ENCODE assay signal across 8 cellular contexts in the genomic region with DNA sequence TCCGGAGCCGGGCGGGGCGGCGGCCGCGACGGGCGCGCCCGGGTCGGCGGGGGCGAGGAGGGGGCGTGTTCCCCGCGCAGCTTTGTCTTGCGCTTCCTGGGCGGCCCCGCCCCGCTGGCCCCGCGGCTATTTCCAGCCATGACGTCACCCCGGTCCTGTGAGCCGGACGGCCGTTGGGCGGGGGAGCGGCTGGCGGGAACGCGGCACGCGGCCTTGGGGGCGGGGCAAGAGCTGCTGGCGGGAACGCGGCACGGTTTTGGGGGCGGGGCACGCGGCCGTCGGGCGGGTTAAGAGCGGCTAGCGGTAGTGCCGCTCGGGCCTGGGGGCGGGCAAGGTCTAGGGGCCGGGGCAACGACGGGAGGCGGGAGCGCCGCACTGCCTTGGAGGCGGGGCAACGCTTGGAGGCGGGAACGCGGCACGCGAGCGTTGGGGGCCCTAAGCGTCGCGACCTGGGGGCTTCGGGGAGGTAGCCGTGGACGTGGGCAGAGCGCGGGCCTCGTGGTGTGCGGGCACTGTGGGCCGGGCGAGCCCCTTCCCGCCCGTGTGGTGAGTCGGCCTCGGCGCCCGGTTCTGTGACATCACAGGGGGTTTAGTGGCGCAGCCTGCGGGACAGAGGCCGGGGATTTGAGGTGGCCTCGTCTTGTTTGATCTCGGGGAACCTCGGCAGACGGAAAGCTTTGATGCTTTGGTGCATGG. TPM values are rescaled to one million over a fixed set of nuclear protein-coding genes. Genes with fewer than 3 reads are reported as not detected.
DNase-seq lines count a peak whose midpoint lies in the region; ATAC-seq and TF ChIP-seq lines count a peak whose summit lies in the region.

No MANE protein-coding gene starts in this region.

- peak; percentile 72 to 96 (median 92) for DNase-seq in CD8-positive, alpha-beta T cell
- DNase-seq in RPMI7951 (ENCODE audit: low read depth) = peak; percentile 80
- DNase-seq in activated gamma-delta T cell (lab: John Stamatoyannopoulos, UW) = peak; percentile 95
- DNase-seq in fibroblast of pulmonary artery (ENCODE audit: low read depth) = peak; percentile 94
- peak; percentile 91 for DNase-seq in nephron progenitor cell
- DNase-seq in stimulated activated naive B cell treated with anti-CD40 and anti-IgM and Interleukin-4, amounts not matched to agents 10 μg/mL and 1 μg/mL and 100 μg/mL, for 72 hours = peak; percentile 87

- H3K36me3 Mint-ChIP-seq in CD8-positive, alpha-beta T cell = peaks cover 23% of the 10 kb centered on the region
- peaks cover 23% of the 10 kb centered on the region for H3K36me3 Mint-ChIP-seq in nephron progenitor cell (ENCODE audit: low read depth)
- H3K36me3 Mint-ChIP-seq in stimulated activated naive B cell treated with anti-CD40 and anti-IgM and Interleukin-4, amounts not matched to agents 10 μg/mL and 1 μg/mL and 100 μg/mL, for 72 hours = peaks cover 0 to 2% of the 10 kb centered on the region in 2 donors

- intact Hi-C loops in CD8-positive, alpha-beta T cell (cut with DNase I, micrococcal nuclease) = loop anchor here (1.0 to 10.0 kb wide), 16 partner anchors 15 to 1359 kb away; a partner anchor contains a TSS

- H3K27ac ChIP-seq in CD8-positive, alpha-beta T cell (ENCODE audit: low read depth, low read length) = peak overlapping the region; percentile 67
- no peak overlapping the region for H3K27ac ChIP-seq in HUES6 (ENCODE audit: low read depth, low read length)

- no peaks in the 10 kb centered on the region for H3K9me3 Mint-ChIP-seq in CD8-positive, alpha-beta T cell
- H3K9me3 Mint-ChIP-seq in nephron progenitor cell = no peaks in the 10 kb centered on the region
- no peaks in the 10 kb centered on the region for H3K9me3 Mint-ChIP-seq in stimulated activated naive B cell treated with anti-CD40 and anti-IgM and Interleukin-4, amounts not matched to agents 10 μg/mL and 1 μg/mL and 100 μg/mL, for 72 hours

- peaks cover 21% of the 10 kb centered on the region for H3K4me1 Mint-ChIP-seq in CD8-positive, alpha-beta T cell (ENCODE audit: low read depth)
- H3K4me1 Mint-ChIP-seq in nephron progenitor cell = peaks cover 52% of the 10 kb centered on the region
- H3K4me1 Mint-ChIP-seq in stimulated activated naive B cell treated with anti-CD40 and anti-IgM and Interleukin-4, amounts not matched to agents 10 μg/mL and 1 μg/mL and 100 μg/mL, for 72 hours = peaks cover 19 to 27% of the 10 kb centered on the region in 2 donors

- peak overlapping the region; percentile 85 for H3K9ac ChIP-seq in HUES6 (ENCODE audit: low read length)

- H3K4me3 Mint-ChIP-seq in CD8-positive, alpha-beta T cell = peak overlapping the region; percentile 77
- peak overlapping the region; percentile 68 for H3K4me3 Mint-ChIP-seq in nephron progenitor cell
- H3K4me3 Mint-ChIP-seq in stimulated activated naive B cell treated with anti-CD40 and anti-IgM and Interleukin-4, amounts not matched to agents 10 μg/mL and 1 μg/mL and 100 μg/mL, for 72 hours = peak overlapping the region; percentile 71 to 84

- POLR2A ChIA-PET in CD8-positive, alpha-beta T cell (lab: Charles Lee) = interaction anchor here (0.7 to 1.6 kb wide), 8 partner anchors 13 to 570 kb away, joined by 3 to 6 read pairs (median 4); a partner anchor contains a TSS

- ATAC-seq in CD8-positive, alpha-beta T cell = peak; percentile 66
- peak; percentile 36 for ATAC-seq in GM21447 (IDR thresholded peaks at IDR 0.05; ENCODE audit: unreplicated experiment)
- peak; percentile 69 to 72 for ATAC-seq in stimulated activated naive B cell treated with anti-CD40 and anti-IgM and Interleukin-4, amounts not matched to agents 10 μg/mL and 1 μg/mL and 100 μg/mL, for 72 hours (replicated peaks)

- H3K27me3 Mint-ChIP-seq in CD8-positive, alpha-beta T cell (ENCODE audit: low read depth) = no peaks in the 10 kb centered on the region
- H3K27me3 Mint-ChIP-seq in nephron progenitor cell (ENCODE audit: low read depth, poor library complexity) = peaks cover 25% of the 10 kb centered on the region
- H3K27me3 Mint-ChIP-seq in stimulated activated naive B cell treated with anti-CD40 and anti-IgM and Interleukin-4, amounts not matched to agents 10 μg/mL and 1 μg/mL and 100 μg/mL, for 72 hours = no peaks in the 10 kb centered on the region

- no peaks in the 10 kb centered on the region for H3K9me3 ChIP-seq in CD8-positive, alpha-beta T cell (ENCODE audit: low read length)
- no peaks in the 10 kb centered on the region for H3K9me3 ChIP-seq in HUES6 (ENCODE audit: control insufficient read depth, insufficient read depth, low read depth, low read length)

- H3K27ac Mint-ChIP-seq in CD8-positive, alpha-beta T cell = peak overlapping the region; percentile 90
- H3K27ac Mint-ChIP-seq in nephron progenitor cell = no peak overlapping the region
- H3K27ac Mint-ChIP-seq in stimulated activated naive B cell treated with anti-CD40 and anti-IgM and Interleukin-4, amounts not matched to agents 10 μg/mL and 1 μg/mL and 100 μg/mL, for 72 hours = peak overlapping the region; percentile 91

- peaks cover 18% of the 10 kb centered on the region for H3K4me1 ChIP-seq in CD8-positive, alpha-beta T cell (ENCODE audit: insufficient read depth, low read length)
- H3K4me1 ChIP-seq in HUES6 (ENCODE audit: control insufficient read depth, insufficient read depth, low read length) = peaks cover 8% of the 10 kb centered on the region

- no peaks in the 10 kb centered on the region for H3K27me3 ChIP-seq in CD8-positive, alpha-beta T cell (ENCODE audit: insufficient read depth, low read length)
- H3K27me3 ChIP-seq in HUES6 (ENCODE audit: control insufficient read depth, insufficient read depth, low read length) = no peaks in the 10 kb centered on the region

- CTCF ChIA-PET in CD8-positive, alpha-beta T cell (lab: Charles Lee) = interaction anchor here (0.8 to 10.5 kb wide), 8 partner anchors 8 to 245 kb away, joined by 3 to 279 read pairs (median 32); no protein-coding TSS in a partner anchor

- peaks cover 4% of the 10 kb centered on the region for H3K36me3 ChIP-seq in CD8-positive, alpha-beta T cell (ENCODE audit: insufficient read depth, low read length)
- peaks cover 26% of the 10 kb centered on the region for H3K36me3 ChIP-seq in HUES6 (ENCODE audit: control insufficient read depth, insufficient read depth, low read length)

- no peak for TF ChIP-seq CTCF in CD8-positive, alpha-beta T cell (IDR thresholded peaks at IDR 0.05)
- TF ChIP-seq CTCF in fibroblast of pulmonary artery (IDR thresholded peaks at IDR 0.05; ENCODE audit: low read length, missing control alignments) (no peak), nephron progenitor cell (IDR thresholded peaks at IDR 0.05) (no peak)

- H3K4me3 ChIP-seq in CD8-positive, alpha-beta T cell (ENCODE audit: low read depth, low read length) = peak overlapping the region; percentile 47
- peak overlapping the region; percentile 65 for H3K4me3 ChIP-seq in HUES6 (ENCODE audit: low read depth, low read length)
- H3K4me3 ChIP-seq in fibroblast of pulmonary artery (replicated peaks; ENCODE audit: low read depth, low read length) = peak overlapping the region; percentile 56

RNA-seq across cellular contexts. Expression of a gene that starts 0.7 kb away (rescaled TPM):
- 10 to 100 TPM; 28.6 to 30.3 TPM for total RNA-seq in CD8-positive, alpha-beta T cell
- total RNA-seq in RPMI7951 (2014; rRNA removed; shearing (Covaris generic)) = 2.4 and 3.0 TPM in 2 replicates

RNA-seq across cellular contexts. Expression of a gene that starts 36.2 kb away (rescaled TPM):
- total RNA-seq in CD8-positive, alpha-beta T cell = not detected
- 0.12 and 2.2 TPM in 2 replicates for total RNA-seq in RPMI7951 (2014; rRNA removed; shearing (Covaris generic))
